ENCODE assay signal across 16 cellular contexts in genomic region chr11:95035316-95035715, GRCh38. TPM values are rescaled to one million over a fixed set of nuclear protein-coding genes. Genes with fewer than 3 reads are reported as not detected.
"Had no signal": no experiment of that assay in that cellular context is flagged by ENCODE, and none has a peak within 500 bp of the region (broad histone marks: within the 10 kb centered on the region; RNA-seq: fewer than 3 reads in every experiment).

No MANE protein-coding gene starts in this region.

- H3K27ac ChIP-seq: colonic mucosa, gastrocnemius medialis, left lung, thoracic aorta, upper lobe of left lung had no signal

- H3K36me3 ChIP-seq: colonic mucosa, gastrocnemius medialis, left lung, thoracic aorta, upper lobe of left lung had no signal

- ATAC-seq: activated T-cell treated with anti-CD3 and anti-CD28 coated beads, Interleukin-2, amount 50 U/mL, for 4 hours; gastrocnemius medialis; left lung; stimulated activated naive B cell treated with anti-CD40 and anti-IgM and Interleukin-4, amounts not matched to agents 10 μg/mL and 1 μg/mL and 100 μg/mL, for 72 hours had no signal

- H3K9me3 ChIP-seq: colonic mucosa, gastrocnemius medialis, left lung, thoracic aorta, upper lobe of left lung had no signal

- DNase-seq: activated CD4-positive, alpha-beta T cell treated with anti-CD3 and anti-CD28 coated beads, Interleukin-2, amount 10 ng/mL, durations not matched to agents 7 days and 5 days; activated CD4-positive, CD25-positive, alpha-beta regulatory T cell; activated CD8-positive, alpha-beta memory T cell treated with anti-CD3 and anti-CD28 coated beads, Interleukin-2, amount 50 U/mL, for 4 hours; activated naive CD4-positive, alpha-beta T cell treated with anti-CD3 and anti-CD28 coated beads for 36 hours; activated T-cell treated with anti-CD3 and anti-CD28 coated beads, Interleukin-2, amount 50 U/mL, for 4 hours; anterior cingulate cortex; colonic mucosa; endodermal cell; gastrocnemius medialis; head of caudate nucleus; left lung; stimulated activated naive B cell treated with anti-CD40 and anti-IgM and Interleukin-4, amounts not matched to agents 10 μg/mL and 1 μg/mL and 100 μg/mL, for 72 hours; upper lobe of left lung had no signal

- H3K4me1 ChIP-seq: colonic mucosa, gastrocnemius medialis, left lung had no signal

- H3K4me3 ChIP-seq: colonic mucosa, gastrocnemius medialis, left lung, thoracic aorta, upper lobe of left lung had no signal

- FAIRE-seq: TTC549 had no signal

- H3K27me3 ChIP-seq: colonic mucosa, upper lobe of left lung had no signal

RNA-seq across cellular contexts. Expression of gene KDM4E, which starts 10.3 kb away (rescaled TPM):
- polyA plus RNA-seq: neural cell had no signal

RNA-seq across cellular contexts. Expression of gene KDM4F, which starts 13.9 kb away (rescaled TPM):
- polyA plus RNA-seq: neural cell had no signal
